Comparison of ENCODE assay signal across 9 cellular contexts in the genomic region with DNA sequence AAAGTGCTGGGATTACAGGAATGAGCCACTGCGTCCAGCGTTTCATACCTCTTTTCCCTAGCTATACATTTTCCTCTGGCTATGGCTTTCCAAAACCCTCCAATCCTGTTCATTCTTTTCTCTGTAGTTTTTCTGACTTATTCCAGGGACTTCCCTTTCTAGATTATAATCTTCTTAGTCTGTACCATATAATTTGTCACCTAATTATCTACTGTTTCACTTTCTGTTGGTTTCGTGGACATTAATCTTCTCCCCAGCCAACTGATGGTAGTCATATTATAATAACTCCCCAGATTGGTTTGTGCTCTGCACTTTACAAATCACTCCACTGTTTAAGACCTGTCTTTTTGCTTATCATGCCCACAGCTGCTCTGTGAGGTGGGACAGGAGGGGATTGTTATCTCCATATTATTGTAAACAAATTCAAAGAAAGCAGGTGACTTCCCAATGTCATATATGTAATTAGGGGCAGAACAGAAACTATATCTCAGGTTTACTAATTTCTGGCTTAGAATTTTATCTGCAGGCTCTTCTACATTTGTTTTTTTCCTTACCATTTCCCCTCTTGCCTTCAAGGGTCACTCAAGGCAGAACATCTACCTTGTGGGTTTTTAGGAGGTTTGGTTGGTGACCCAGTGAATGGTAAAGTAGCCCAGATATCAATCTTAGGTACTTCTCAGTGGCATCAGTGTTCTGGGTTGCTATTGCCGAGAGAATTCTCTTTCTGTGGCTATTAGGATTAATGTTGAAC. TPM values are rescaled to one million over a fixed set of nuclear protein-coding genes. Genes with fewer than 3 reads are reported as not detected.
A peak's percentile ranks its signal among the peaks of the same experiment; 100 is the strongest.
DNase-seq lines count a peak whose midpoint lies in the region; ATAC-seq and TF ChIP-seq lines count a peak whose summit lies in the region.
"Had no signal": no experiment of that assay in that cellular context is flagged by ENCODE, and none has a peak within 500 bp of the region (broad histone marks: within the 10 kb centered on the region; RNA-seq: fewer than 3 reads in every experiment).

No MANE protein-coding gene starts in this region.

- peak; percentile 39 for ATAC-seq in GM21717 (IDR thresholded peaks at IDR 0.05; ENCODE audit: unreplicated experiment)
- ATAC-seq in mucosa of descending colon = peak; percentile 24

- H3K4me3 ChIP-seq in OCI-LY1 (ENCODE audit: low read depth, low read length, poor library complexity, severe bottlenecking) (no peak overlapping the region), mucosa of descending colon (no peak overlapping the region)

- peak overlapping the region; percentile 64 for H3K27ac ChIP-seq in OCI-LY1 (ENCODE audit: low read depth, low read length, poor library complexity, severe bottlenecking)

- in situ Hi-C loops in GM13976 (cut with MboI; ENCODE audit: low sequenced_read_pairs, unreplicated experiment) = no loop called here

- TF ChIP-seq CTCF in GM13976 (IDR thresholded peaks at IDR 0.05; ENCODE audit: borderline replicate concordance, control extremely low read depth, extremely low read depth, insufficient read depth, missing control alignments) (no peak), OCI-LY1 (IDR thresholded peaks at IDR 0.05; ENCODE audit: low read length) (no peak), mucosa of descending colon (IDR thresholded peaks at IDR 0.05) (no peak)

- no peak overlapping the region for H3K9ac ChIP-seq in OCI-LY1 (ENCODE audit: low read length)

- no peaks in the 10 kb centered on the region for H3K27me3 ChIP-seq in OCI-LY1 (ENCODE audit: insufficient read depth, low read length)

- intact Hi-C loops in mucosa of descending colon (cut with DNase I, micrococcal nuclease) = no loop called here

- no peaks in the 10 kb centered on the region; the same call in 1 of the 2 replicates for H3K36me3 ChIP-seq in OCI-LY1 (ENCODE audit: insufficient read depth, low read length)
- no peaks in the 10 kb centered on the region for H3K36me3 ChIP-seq in mucosa of descending colon (ENCODE audit: low read depth)

- peaks cover 64% of the 10 kb centered on the region for H3K4me1 ChIP-seq in OCI-LY1 (ENCODE audit: insufficient read depth, low read length, severe bottlenecking)
- peaks cover 36% of the 10 kb centered on the region for H3K4me1 ChIP-seq in mucosa of descending colon (ENCODE audit: low read depth)

- H3K4me2 ChIP-seq in OCI-LY1 (ENCODE audit: low read length) = peak overlapping the region; percentile 45; the same call in 1 of the 2 replicates

- DNase-seq in GM13976 (ENCODE audit: low spot score) (peak; percentile 38), mucosa of descending colon (no peak), UCSD-AML1 (lab: John Stamatoyannopoulos, UW; ENCODE audit: unreplicated experiment) (no peak), C1 segment of cervical spinal cord (lab: John Stamatoyannopoulos, UW) (no peak), mucosa of gallbladder (ENCODE audit: low spot score) (no peak), globus pallidus (ENCODE audit: low spot score) (no peak)
- DNase-seq: RPMI8226 had no signal

- H3K79me2 ChIP-seq in OCI-LY1 (ENCODE audit: insufficient read depth, low read length) = peaks cover 52% of the 10 kb centered on the region

- H4K20me1 ChIP-seq in OCI-LY1 (ENCODE audit: insufficient read depth, low read length) = no peaks in the 10 kb centered on the region

- no peaks in the 10 kb centered on the region for H3F3A ChIP-seq in OCI-LY1 (ENCODE audit: insufficient read depth, low read length)

- no peaks in the 10 kb centered on the region for H3K9me3 ChIP-seq in OCI-LY1 (ENCODE audit: low read length)
- no peaks in the 10 kb centered on the region for H3K9me3 ChIP-seq in mucosa of descending colon

- no peaks in the 10 kb centered on the region for H3K9me2 ChIP-seq in OCI-LY1 (ENCODE audit: low read depth, low read length)

- H2AFZ ChIP-seq in OCI-LY1 (ENCODE audit: low read length) = no peak overlapping the region

RNA-seq across cellular contexts. Expression of gene STIM1, which starts 23.9 kb away (rescaled TPM):
- total RNA-seq in mucosa of descending colon (10 to 100 TPM; 56.1 to 74.8 (median 72.5) TPM), mucosa of gallbladder (123 TPM)

RNA-seq across cellular contexts. Expression of gene RHOG, which starts 38.6 kb away (rescaled TPM):
- total RNA-seq in mucosa of descending colon = 10 to 100 TPM; 62.7 to 77.2 (median 74.1) TPM
- 57.2 TPM for total RNA-seq in mucosa of gallbladder
